1 cellular context compared by ENCODE assay signal in genomic region chr5:95891499-95891898, GRCh38.
TF ChIP-seq lines count a peak whose summit lies in the region.

No MANE protein-coding gene starts in this region.

TF ChIP-seq in IMR-90, 13 proteins besides CTCF, POLR2A, EP300 and RAD21:
- no peak for TF ChIP-seq SMC3 (IDR thresholded peaks at IDR 0.05; ENCODE audit: low read depth, low read length)
- TF ChIP-seq ELK1 (IDR thresholded peaks at IDR 0.05; ENCODE audit: borderline replicate concordance, low read depth, low read length) = no peak
- no peak for TF ChIP-seq MXI1 (IDR thresholded peaks at IDR 0.05; ENCODE audit: borderline replicate concordance, low read depth, low read length)
- no peak for TF ChIP-seq FOS (IDR thresholded peaks at IDR 0.05; ENCODE audit: low read depth, low read length)
- no peak for TF ChIP-seq CEBPB (IDR thresholded peaks at IDR 0.05; ENCODE audit: low read depth, low read length)
- no peak for TF ChIP-seq MAZ (IDR thresholded peaks at IDR 0.05; ENCODE audit: borderline replicate concordance, low read depth, low read length)
- TF ChIP-seq USF2 (IDR thresholded peaks at IDR 0.05; ENCODE audit: low read depth, low read length) = no peak
- TF ChIP-seq RCOR1 (IDR thresholded peaks at IDR 0.05; ENCODE audit: insufficient replicate concordance, low read length) = no peak
- no peak for TF ChIP-seq RFX5 (IDR thresholded peaks at IDR 0.05; ENCODE audit: low read depth, low read length)
- TF ChIP-seq MAFK (IDR thresholded peaks at IDR 0.05; ENCODE audit: low read depth, low read length) = no peak
- no peak for TF ChIP-seq NFE2L2 (IDR thresholded peaks at IDR 0.05; ENCODE audit: low read depth, low read length)
- TF ChIP-seq CHD1 (IDR thresholded peaks at IDR 0.05; ENCODE audit: low read depth, low read length) = no peak
- no peak for TF ChIP-seq BHLHE40 (IDR thresholded peaks at IDR 0.05; ENCODE audit: low read depth, low read length)
